In the genomic region with DNA sequence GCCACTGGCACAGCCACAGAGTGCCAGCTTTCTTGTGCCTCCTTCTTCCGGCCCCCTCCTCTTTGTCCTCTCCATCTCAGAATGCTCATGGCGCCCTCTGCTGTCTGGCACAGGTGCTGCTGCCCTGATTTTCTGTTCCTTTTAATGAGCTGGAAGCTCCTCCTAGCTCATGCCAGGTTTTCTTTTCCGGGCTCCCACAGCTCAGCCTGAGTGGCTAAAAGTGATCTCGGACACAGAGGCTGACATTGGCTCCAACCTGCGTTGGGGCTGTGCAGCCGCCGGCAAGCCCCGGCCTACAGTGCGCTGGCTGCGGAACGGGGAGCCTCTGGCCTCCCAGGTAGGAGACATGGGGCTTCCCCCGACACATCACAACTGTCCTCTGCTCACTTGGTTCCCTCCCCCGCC, we compare ENCODE assay signal across 1 cellular context.
TF ChIP-seq lines count a peak whose summit lies in the region.

No MANE protein-coding gene starts in this region.

TF ChIP-seq in K562, 482 proteins besides CTCF, POLR2A, EP300 and RAD21 (continued from another document and continues in another):
- TF ChIP-seq, protein P1, sequence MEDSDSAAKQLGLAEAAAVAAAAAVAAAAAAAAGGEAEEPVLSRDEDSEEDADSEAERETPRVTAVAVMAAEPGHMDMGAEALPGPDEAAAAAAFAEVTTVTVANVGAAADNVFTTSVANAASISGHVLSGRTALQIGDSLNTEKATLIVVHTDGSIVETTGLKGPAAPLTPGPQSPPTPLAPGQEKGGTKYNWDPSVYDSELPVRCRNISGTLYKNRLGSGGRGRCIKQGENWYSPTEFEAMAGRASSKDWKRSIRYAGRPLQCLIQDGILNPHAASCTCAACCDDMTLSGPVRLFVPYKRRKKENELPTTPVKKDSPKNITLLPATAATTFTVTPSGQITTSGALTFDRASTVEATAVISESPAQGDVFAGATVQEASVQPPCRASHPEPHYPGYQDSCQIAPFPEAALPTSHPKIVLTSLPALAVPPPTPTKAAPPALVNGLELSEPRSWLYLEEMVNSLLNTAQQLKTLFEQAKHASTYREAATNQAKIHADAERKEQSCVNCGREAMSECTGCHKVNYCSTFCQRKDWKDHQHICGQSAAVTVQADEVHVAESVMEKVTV (CRISPR knock-in tag; IDR thresholded peaks at IDR 0.05), result peak; percentile 62; the same call in 1 of the 2 replicates
- TF ChIP-seq ETV5 (CRISPR knock-in tag; IDR thresholded peaks at IDR 0.05; ENCODE audit: low read depth) (0 out of 2 replicates have a peak, but pooled peaks have one; percentile 40), ZNF146 (CRISPR knock-in tag; IDR thresholded peaks at IDR 0.05; ENCODE audit: unreplicated experiment) (no peak), NR2C2 (CRISPR knock-in tag; IDR thresholded peaks at IDR 0.05) (no peak), NR2C2 (tag; IDR thresholded peaks at IDR 0.05) (no peak), KLF16 (IDR thresholded peaks at IDR 0.05) (peak; percentile 69), EP400 (IDR thresholded peaks at IDR 0.05) (no peak), SIN3B (IDR thresholded peaks at IDR 0.05; ENCODE audit: low read depth) (no peak), BHLHE40 (IDR thresholded peaks at IDR 0.05; ENCODE audit: low read length) (no peak), ZNF212 (CRISPR knock-in tag; IDR thresholded peaks at IDR 0.05) (no peak), SMC3 (conservative IDR thresholded peaks at IDR 0.05; ENCODE audit: insufficient read depth, low read depth, low read length) (peak; percentile 97), MCM2 (IDR thresholded peaks at IDR 0.05; ENCODE audit: low read depth) (no peak), ELF2 (CRISPR knock-in tag; IDR thresholded peaks at IDR 0.05) (peak; percentile 41; the same call in 1 of the 2 replicates), ZNF79 (CRISPR knock-in tag; IDR thresholded peaks at IDR 0.05; ENCODE audit: low read depth) (no peak), RBM39 (optimal IDR thresholded peaks at IDR 0.05; ENCODE audit: low read depth, low read length) (peak; percentile 61), TEAD1 (CRISPR knock-in tag; IDR thresholded peaks at IDR 0.05) (no peak), ZNF830 (CRISPR knock-in tag; IDR thresholded peaks at IDR 0.05) (no peak), SAP30 (IDR thresholded peaks at IDR 0.05; ENCODE audit: borderline replicate concordance, insufficient read depth, low read depth, low read length, poor library complexity, severe bottlenecking) (no peak), TBP (optimal IDR thresholded peaks at IDR 0.05; ENCODE audit: low read depth, low read length) (no peak), MED1 (CRISPR knock-in tag; IDR thresholded peaks at IDR 0.05; ENCODE audit: borderline replicate concordance) (no peak), PHF20 (IDR thresholded peaks at IDR 0.05; ENCODE audit: partially characterized antibody) (no peak), FOXA1 (IDR thresholded peaks at IDR 0.05; ENCODE audit: borderline replicate concordance) (no peak), CREM (IDR thresholded peaks at IDR 0.05; ENCODE audit: low read depth) (peak; percentile 11; the same call in 1 of the 2 replicates), RBM15 (IDR thresholded peaks at IDR 0.05; ENCODE audit: insufficient read depth, low read length) (no peak), ETV1 (tag; conservative IDR thresholded peaks at IDR 0.05; ENCODE audit: low read depth) (peak; percentile 80), ZKSCAN1 (IDR thresholded peaks at IDR 0.05; ENCODE audit: low read depth, low read length) (no peak), JUND (IDR thresholded peaks at IDR 0.05; ENCODE audit: borderline replicate concordance, low read depth, low read length) (peak; percentile 45), JUND (tag; IDR thresholded peaks at IDR 0.05; ENCODE audit: borderline replicate concordance, low read depth, low read length) (no peak; the same call in 2 of the 3 replicates), RB1 (IDR thresholded peaks at IDR 0.05; ENCODE audit: low read depth) (0 out of 2 replicates have a peak, but pooled peaks have one; percentile 32), SMAD3 (CRISPR knock-in tag; conservative IDR thresholded peaks at IDR 0.05) (no peak), ZNF444 (CRISPR knock-in tag; IDR thresholded peaks at IDR 0.05) (no peak), TBL1XR1 (IDR thresholded peaks at IDR 0.05; ENCODE audit: low read length in 2 of 2) (no peak), RCOR1 (IDR thresholded peaks at IDR 0.05; ENCODE audit: borderline replicate concordance in 1 of 2, low read depth in 2 of 2, low read length in 2 of 2) (peak in 1 of 2 experiments; percentile 58; a peak in 1 of 4 replicates), JUNB (CRISPR knock-in tag; conservative IDR thresholded peaks at IDR 0.05) (no peak), MXI1 (IDR thresholded peaks at IDR 0.05; ENCODE audit: low read depth, low read length) (no peak), FUS (optimal IDR thresholded peaks at IDR 0.05; ENCODE audit: low read depth, low read length) (no peak), NR3C1 (CRISPR knock-in tag; IDR thresholded peaks at IDR 0.05) (no peak), ZNF76 (CRISPR knock-in tag; IDR thresholded peaks at IDR 0.05; ENCODE audit: borderline replicate concordance) (no peak), ZNF780A (CRISPR knock-in tag; IDR thresholded peaks at IDR 0.05) (no peak), PCBP2 (IDR thresholded peaks at IDR 0.05; ENCODE audit: low read depth, low read length, poor library complexity, severe bottlenecking) (no peak), HNRNPL (IDR thresholded peaks at IDR 0.05; ENCODE audit: low read depth, low read length) (no peak), ZBTB8A (IDR thresholded peaks at IDR 0.05; ENCODE audit: partially characterized antibody) (no peak), SLC30A9 (CRISPR knock-in tag; IDR thresholded peaks at IDR 0.05) (no peak), STAG1 (CRISPR knock-in tag; IDR thresholded peaks at IDR 0.05; ENCODE audit: borderline replicate concordance) (peak; percentile 45; the same call in 1 of the 2 replicates), ZNF445 (CRISPR knock-in tag; IDR thresholded peaks at IDR 0.05; ENCODE audit: low read depth) (no peak), NR1H2 (CRISPR knock-in tag; IDR thresholded peaks at IDR 0.05) (no peak), SMARCA4 (IDR thresholded peaks at IDR 0.05) (no peak)
- TF ChIP-seq, protein P2, sequence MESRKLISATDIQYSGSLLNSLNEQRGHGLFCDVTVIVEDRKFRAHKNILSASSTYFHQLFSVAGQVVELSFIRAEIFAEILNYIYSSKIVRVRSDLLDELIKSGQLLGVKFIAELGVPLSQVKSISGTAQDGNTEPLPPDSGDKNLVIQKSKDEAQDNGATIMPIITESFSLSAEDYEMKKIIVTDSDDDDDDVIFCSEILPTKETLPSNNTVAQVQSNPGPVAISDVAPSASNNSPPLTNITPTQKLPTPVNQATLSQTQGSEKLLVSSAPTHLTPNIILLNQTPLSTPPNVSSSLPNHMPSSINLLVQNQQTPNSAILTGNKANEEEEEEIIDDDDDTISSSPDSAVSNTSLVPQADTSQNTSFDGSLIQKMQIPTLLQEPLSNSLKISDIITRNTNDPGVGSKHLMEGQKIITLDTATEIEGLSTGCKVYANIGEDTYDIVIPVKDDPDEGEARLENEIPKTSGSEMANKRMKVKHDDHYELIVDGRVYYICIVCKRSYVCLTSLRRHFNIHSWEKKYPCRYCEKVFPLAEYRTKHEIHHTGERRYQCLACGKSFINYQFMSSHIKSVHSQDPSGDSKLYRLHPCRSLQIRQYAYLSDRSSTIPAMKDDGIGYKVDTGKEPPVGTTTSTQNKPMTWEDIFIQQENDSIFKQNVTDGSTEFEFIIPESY (CRISPR knock-in tag; IDR thresholded peaks at IDR 0.05), result no peak
- TF ChIP-seq, protein P3, sequence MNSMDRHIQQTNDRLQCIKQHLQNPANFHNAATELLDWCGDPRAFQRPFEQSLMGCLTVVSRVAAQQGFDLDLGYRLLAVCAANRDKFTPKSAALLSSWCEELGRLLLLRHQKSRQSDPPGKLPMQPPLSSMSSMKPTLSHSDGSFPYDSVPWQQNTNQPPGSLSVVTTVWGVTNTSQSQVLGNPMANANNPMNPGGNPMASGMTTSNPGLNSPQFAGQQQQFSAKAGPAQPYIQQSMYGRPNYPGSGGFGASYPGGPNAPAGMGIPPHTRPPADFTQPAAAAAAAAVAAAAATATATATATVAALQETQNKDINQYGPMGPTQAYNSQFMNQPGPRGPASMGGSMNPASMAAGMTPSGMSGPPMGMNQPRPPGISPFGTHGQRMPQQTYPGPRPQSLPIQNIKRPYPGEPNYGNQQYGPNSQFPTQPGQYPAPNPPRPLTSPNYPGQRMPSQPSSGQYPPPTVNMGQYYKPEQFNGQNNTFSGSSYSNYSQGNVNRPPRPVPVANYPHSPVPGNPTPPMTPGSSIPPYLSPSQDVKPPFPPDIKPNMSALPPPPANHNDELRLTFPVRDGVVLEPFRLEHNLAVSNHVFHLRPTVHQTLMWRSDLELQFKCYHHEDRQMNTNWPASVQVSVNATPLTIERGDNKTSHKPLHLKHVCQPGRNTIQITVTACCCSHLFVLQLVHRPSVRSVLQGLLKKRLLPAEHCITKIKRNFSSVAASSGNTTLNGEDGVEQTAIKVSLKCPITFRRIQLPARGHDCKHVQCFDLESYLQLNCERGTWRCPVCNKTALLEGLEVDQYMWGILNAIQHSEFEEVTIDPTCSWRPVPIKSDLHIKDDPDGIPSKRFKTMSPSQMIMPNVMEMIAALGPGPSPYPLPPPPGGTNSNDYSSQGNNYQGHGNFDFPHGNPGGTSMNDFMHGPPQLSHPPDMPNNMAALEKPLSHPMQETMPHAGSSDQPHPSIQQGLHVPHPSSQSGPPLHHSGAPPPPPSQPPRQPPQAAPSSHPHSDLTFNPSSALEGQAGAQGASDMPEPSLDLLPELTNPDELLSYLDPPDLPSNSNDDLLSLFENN (IDR thresholded peaks at IDR 0.05; ENCODE audit: low read depth in 2 of 2, low read length in 2 of 2), result peak in 1 of 2 experiments; percentile 9; a peak in 1 of 4 replicates
- TF ChIP-seq, protein P4, sequence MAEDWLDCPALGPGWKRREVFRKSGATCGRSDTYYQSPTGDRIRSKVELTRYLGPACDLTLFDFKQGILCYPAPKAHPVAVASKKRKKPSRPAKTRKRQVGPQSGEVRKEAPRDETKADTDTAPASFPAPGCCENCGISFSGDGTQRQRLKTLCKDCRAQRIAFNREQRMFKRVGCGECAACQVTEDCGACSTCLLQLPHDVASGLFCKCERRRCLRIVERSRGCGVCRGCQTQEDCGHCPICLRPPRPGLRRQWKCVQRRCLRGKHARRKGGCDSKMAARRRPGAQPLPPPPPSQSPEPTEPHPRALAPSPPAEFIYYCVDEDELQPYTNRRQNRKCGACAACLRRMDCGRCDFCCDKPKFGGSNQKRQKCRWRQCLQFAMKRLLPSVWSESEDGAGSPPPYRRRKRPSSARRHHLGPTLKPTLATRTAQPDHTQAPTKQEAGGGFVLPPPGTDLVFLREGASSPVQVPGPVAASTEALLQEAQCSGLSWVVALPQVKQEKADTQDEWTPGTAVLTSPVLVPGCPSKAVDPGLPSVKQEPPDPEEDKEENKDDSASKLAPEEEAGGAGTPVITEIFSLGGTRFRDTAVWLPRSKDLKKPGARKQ (CRISPR knock-in tag; IDR thresholded peaks at IDR 0.05), result no peak
- TF ChIP-seq, protein P5, sequence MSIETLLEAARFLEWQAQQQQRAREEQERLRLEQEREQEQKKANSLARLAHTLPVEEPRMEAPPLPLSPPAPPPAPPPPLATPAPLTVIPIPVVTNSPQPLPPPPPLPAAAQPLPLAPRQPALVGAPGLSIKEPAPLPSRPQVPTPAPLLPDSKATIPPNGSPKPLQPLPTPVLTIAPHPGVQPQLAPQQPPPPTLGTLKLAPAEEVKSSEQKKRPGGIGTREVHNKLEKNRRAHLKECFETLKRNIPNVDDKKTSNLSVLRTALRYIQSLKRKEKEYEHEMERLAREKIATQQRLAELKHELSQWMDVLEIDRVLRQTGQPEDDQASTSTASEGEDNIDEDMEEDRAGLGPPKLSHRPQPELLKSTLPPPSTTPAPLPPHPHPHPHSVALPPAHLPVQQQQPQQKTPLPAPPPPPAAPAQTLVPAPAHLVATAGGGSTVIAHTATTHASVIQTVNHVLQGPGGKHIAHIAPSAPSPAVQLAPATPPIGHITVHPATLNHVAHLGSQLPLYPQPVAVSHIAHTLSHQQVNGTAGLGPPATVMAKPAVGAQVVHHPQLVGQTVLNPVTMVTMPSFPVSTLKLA (conservative IDR thresholded peaks at IDR 0.05), result no peak
- TF ChIP-seq, protein P6, sequence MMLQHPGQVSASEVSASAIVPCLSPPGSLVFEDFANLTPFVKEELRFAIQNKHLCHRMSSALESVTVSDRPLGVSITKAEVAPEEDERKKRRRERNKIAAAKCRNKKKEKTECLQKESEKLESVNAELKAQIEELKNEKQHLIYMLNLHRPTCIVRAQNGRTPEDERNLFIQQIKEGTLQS (IDR thresholded peaks at IDR 0.05), result no peak
- TF ChIP-seq, protein P6 (CRISPR knock-in tag; conservative IDR thresholded peaks at IDR 0.05), result no peak
- TF ChIP-seq, protein P7, sequence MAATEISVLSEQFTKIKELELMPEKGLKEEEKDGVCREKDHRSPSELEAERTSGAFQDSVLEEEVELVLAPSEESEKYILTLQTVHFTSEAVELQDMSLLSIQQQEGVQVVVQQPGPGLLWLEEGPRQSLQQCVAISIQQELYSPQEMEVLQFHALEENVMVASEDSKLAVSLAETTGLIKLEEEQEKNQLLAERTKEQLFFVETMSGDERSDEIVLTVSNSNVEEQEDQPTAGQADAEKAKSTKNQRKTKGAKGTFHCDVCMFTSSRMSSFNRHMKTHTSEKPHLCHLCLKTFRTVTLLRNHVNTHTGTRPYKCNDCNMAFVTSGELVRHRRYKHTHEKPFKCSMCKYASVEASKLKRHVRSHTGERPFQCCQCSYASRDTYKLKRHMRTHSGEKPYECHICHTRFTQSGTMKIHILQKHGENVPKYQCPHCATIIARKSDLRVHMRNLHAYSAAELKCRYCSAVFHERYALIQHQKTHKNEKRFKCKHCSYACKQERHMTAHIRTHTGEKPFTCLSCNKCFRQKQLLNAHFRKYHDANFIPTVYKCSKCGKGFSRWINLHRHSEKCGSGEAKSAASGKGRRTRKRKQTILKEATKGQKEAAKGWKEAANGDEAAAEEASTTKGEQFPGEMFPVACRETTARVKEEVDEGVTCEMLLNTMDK (IDR thresholded peaks at IDR 0.05; ENCODE audit: borderline replicate concordance, insufficient read depth, low read depth, low read length, poor library complexity, severe bottlenecking), result peak; percentile 72
